1 cellular context compared by ENCODE assay signal in the genomic region with DNA sequence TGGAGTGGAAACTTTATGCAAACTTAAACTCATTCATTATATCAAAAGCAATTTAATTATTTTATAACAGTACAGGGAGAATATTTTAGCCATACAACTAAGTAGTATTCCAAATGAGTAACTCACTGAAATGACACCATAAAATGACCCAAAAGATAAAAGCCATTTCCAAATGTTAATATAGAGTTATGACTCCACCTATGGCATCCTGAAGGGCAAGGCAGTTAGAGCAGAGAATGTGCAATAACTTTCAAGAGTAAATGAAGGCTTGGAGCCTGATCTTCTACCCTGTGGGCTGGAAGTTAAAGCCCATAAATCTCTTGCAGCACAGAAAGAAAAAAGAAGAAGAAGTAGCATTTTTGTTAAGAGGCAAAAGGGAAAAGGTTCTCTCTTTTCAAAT.
TF ChIP-seq lines count a peak whose summit lies in the region.

No MANE protein-coding gene starts in this region.

TF ChIP-seq in IMR-90, 13 proteins besides CTCF, POLR2A, EP300 and RAD21 (continued from another document):
- TF ChIP-seq, protein P1, sequence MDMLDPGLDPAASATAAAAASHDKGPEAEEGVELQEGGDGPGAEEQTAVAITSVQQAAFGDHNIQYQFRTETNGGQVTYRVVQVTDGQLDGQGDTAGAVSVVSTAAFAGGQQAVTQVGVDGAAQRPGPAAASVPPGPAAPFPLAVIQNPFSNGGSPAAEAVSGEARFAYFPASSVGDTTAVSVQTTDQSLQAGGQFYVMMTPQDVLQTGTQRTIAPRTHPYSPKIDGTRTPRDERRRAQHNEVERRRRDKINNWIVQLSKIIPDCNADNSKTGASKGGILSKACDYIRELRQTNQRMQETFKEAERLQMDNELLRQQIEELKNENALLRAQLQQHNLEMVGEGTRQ (IDR thresholded peaks at IDR 0.05; ENCODE audit: low read depth, low read length): no peak
- TF ChIP-seq NFE2L2 (IDR thresholded peaks at IDR 0.05; ENCODE audit: low read depth, low read length) (no peak), BHLHE40 (IDR thresholded peaks at IDR 0.05; ENCODE audit: low read depth, low read length) (no peak), RCOR1 (IDR thresholded peaks at IDR 0.05; ENCODE audit: insufficient replicate concordance, low read length) (no peak), MAZ (IDR thresholded peaks at IDR 0.05; ENCODE audit: borderline replicate concordance, low read depth, low read length) (no peak), SMC3 (IDR thresholded peaks at IDR 0.05; ENCODE audit: low read depth, low read length) (no peak), CHD1 (IDR thresholded peaks at IDR 0.05; ENCODE audit: low read depth, low read length) (no peak), MXI1 (IDR thresholded peaks at IDR 0.05; ENCODE audit: borderline replicate concordance, low read depth, low read length) (no peak), MAFK (IDR thresholded peaks at IDR 0.05; ENCODE audit: low read depth, low read length) (no peak), CEBPB (IDR thresholded peaks at IDR 0.05; ENCODE audit: low read depth, low read length) (no peak), FOS (IDR thresholded peaks at IDR 0.05; ENCODE audit: low read depth, low read length) (no peak)
- TF ChIP-seq, protein P2, sequence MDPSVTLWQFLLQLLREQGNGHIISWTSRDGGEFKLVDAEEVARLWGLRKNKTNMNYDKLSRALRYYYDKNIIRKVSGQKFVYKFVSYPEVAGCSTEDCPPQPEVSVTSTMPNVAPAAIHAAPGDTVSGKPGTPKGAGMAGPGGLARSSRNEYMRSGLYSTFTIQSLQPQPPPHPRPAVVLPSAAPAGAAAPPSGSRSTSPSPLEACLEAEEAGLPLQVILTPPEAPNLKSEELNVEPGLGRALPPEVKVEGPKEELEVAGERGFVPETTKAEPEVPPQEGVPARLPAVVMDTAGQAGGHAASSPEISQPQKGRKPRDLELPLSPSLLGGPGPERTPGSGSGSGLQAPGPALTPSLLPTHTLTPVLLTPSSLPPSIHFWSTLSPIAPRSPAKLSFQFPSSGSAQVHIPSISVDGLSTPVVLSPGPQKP (IDR thresholded peaks at IDR 0.05; ENCODE audit: borderline replicate concordance, low read depth, low read length): no peak
